In genomic region chr3:84566256-84566655, GRCh38 we compare ENCODE assay signal across 3 cellular contexts.
"Had no signal": no experiment of that assay in that cellular context is flagged by ENCODE, and none has a peak within 500 bp of the region (broad histone marks: within the 10 kb centered on the region; RNA-seq: fewer than 3 reads in every experiment).

No MANE protein-coding gene starts in this region.

- DNase-seq: GDM1, GF-D8 had no signal

- H3K4me3 ChIP-seq: GM12878 had no signal

- ATAC-seq: GM12878 had no signal
